In the genomic region with DNA sequence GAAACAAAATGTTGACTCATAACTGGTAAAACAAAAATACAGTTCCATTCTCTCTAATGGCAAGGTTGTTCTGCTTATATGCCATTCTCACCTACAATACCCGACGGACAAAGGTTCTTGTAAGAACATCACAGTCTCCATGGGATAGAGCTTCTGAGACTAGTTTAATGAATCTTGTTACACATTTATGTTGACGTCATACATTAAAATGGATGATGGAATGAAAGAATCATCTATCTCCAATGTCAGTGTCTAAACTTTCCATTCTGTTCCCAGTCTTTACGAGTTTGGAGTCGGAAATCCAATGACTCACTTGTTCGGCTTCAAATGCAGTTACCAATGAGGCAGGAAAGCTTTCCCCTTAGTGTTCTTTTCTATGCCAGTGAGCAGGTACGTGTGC, we compare ENCODE assay signal across 9 cellular contexts. TPM values are rescaled to one million over a fixed set of nuclear protein-coding genes. Genes with fewer than 3 reads are reported as not detected.
"Had no signal": no experiment of that assay in that cellular context is flagged by ENCODE, and none has a peak within 500 bp of the region (broad histone marks: within the 10 kb centered on the region; RNA-seq: fewer than 3 reads in every experiment).

No MANE protein-coding gene starts in this region.

- FAIRE-seq: G401.6, GM12878, GM12891, GM12892, GM18507, GM19239 had no signal

- ATAC-seq: GM12878 had no signal

- DNase-seq: GDM1, GF-D8 had no signal

- H3K4me3 ChIP-seq: GM12878 had no signal

RNA-seq across cellular contexts. Expression of a gene that starts 41.0 kb away (rescaled TPM):
- total RNA-seq: G401, GM12878 had no signal
